In the genomic region with DNA sequence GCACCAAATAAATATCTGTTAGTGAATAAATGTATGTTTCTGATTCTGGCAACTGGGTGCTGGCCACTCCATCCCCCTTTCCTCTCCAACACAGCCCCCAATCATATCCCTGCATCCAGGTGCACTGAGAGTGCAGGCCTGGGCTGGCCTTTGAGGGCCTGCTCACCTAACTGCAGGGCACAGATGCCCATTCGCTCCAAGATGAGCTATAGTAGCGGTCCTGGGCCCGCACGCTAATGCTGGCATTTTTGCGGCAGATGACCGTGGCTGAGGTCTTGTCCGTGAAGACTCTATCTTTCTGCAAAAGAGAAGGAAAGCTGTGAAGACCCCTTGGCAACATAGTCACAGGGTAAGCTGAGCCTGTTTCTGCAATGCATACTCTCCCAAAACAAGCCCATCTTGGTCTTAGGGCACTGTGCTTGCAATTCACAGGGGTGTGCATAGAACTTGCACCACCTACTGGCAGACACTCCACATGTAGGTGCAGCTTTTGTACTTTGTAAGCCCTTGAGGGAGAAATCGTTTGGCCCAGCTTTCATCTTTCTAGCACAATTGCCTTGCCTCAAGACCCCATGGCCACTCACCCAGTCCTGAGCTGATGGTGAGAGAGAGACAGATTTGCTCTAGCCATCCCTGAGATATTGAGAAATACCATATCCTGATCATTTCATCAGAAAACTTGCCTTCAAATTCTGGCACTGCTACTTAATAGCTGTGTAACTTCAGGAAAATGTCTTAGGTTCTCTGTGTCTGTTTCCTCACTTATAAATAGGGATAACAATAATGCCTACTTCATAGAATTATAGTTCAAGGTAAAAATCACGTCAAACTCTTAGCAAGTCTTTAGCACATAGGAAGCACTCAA, we compare ENCODE assay signal across 9 cellular contexts. TPM values are rescaled to one million over a fixed set of nuclear protein-coding genes. Genes with fewer than 3 reads are reported as not detected.
A peak's percentile ranks its signal among the peaks of the same experiment; 100 is the strongest.
DNase-seq lines count a peak whose midpoint lies in the region; ATAC-seq and TF ChIP-seq lines count a peak whose summit lies in the region.
"Had no signal": no experiment of that assay in that cellular context is flagged by ENCODE, and none has a peak within 500 bp of the region (broad histone marks: within the 10 kb centered on the region; RNA-seq: fewer than 3 reads in every experiment).

No MANE protein-coding gene starts in this region.

- H3K4me1 Mint-ChIP-seq in WTC11 (no peaks in the 10 kb centered on the region), osteocyte (ENCODE audit: unreplicated experiment) (no peaks in the 10 kb centered on the region)
- H3K4me1 Mint-ChIP-seq: IgD-negative memory B cell had no signal

- TF ChIP-seq CTCF in GM12875 (IDR thresholded peaks at IDR 0.05; ENCODE audit: borderline replicate concordance, insufficient read depth, low read depth, low read length) (peak; percentile 78), WTC11 (IDR thresholded peaks at IDR 0.05) (0 out of 2 replicates have a peak, but pooled peaks have one; percentile 29), esophagus squamous epithelium (IDR thresholded peaks at IDR 0.05) (peak in 5 of 6 experiments; percentile 50 to 71 (median 55)), osteocyte (IDR thresholded peaks at IDR 0.05) (peak; percentile 70)

- DNase-seq in AML-193 (lab: John Stamatoyannopoulos, UW): peak; percentile 29 to 36
- DNase-seq in MG63: peak; percentile 38
- DNase-seq in WTC11 (ENCODE audit: low spot score): peak; percentile 46
- DNase-seq in esophagus squamous epithelium (lab: John Stamatoyannopoulos, UW): no peak
- no peak for DNase-seq in osteocyte (ENCODE audit: extremely low spot score, unreplicated experiment)
- DNase-seq in HK-2 (ENCODE audit: unreplicated experiment): no peak

- H3K9me3 ChIP-seq in MG63 (no peaks in the 10 kb centered on the region), esophagus squamous epithelium (no peaks in the 10 kb centered on the region)

- no peaks in the 10 kb centered on the region for H3K36me3 ChIP-seq in MG63
- no peaks in the 10 kb centered on the region for H3K36me3 ChIP-seq in esophagus squamous epithelium

- POLR2A ChIA-PET in WTC11 (lab: Charles Lee): no interaction called here

- H3K36me3 Mint-ChIP-seq in WTC11 (no peaks in the 10 kb centered on the region), osteocyte (ENCODE audit: unreplicated experiment) (no peaks in the 10 kb centered on the region)
- H3K36me3 Mint-ChIP-seq: IgD-negative memory B cell had no signal

- H3K27ac Mint-ChIP-seq in WTC11 (no peak overlapping the region), osteocyte (ENCODE audit: unreplicated experiment) (no peak overlapping the region)
- H3K27ac Mint-ChIP-seq: IgD-negative memory B cell had no signal

- CTCF ChIA-PET in WTC11 (lab: Charles Lee): interaction anchor here (1.0 to 4.9 kb wide), 15 partner anchors 10 to 670 kb away, joined by 3 to 62 read pairs (median 5); no protein-coding TSS in a partner anchor

- WGBS in esophagus squamous epithelium, 2 donors: 59 to 69% methylated on average over 5 to 6 of the region's 9 CpGs

- H3K4me3 Mint-ChIP-seq in WTC11 (no peak overlapping the region), osteocyte (ENCODE audit: unreplicated experiment) (no peak overlapping the region)
- H3K4me3 Mint-ChIP-seq: IgD-negative memory B cell had no signal

- H3K27me3 Mint-ChIP-seq in WTC11 (ENCODE audit: low read depth): peaks cover 2% of the 10 kb centered on the region
- peaks cover 56% of the 10 kb centered on the region for H3K27me3 Mint-ChIP-seq in osteocyte (ENCODE audit: unreplicated experiment)
- H3K27me3 Mint-ChIP-seq: IgD-negative memory B cell had no signal

- TF ChIP-seq POLR2A in esophagus squamous epithelium (IDR thresholded peaks at IDR 0.05): no peak

- H3K4me3 ChIP-seq in GM12875 (ENCODE audit: low read depth, low read length) (no peak overlapping the region), MG63 (no peak overlapping the region), esophagus squamous epithelium (no peak overlapping the region)

- no peaks in the 10 kb centered on the region for H3K9me3 Mint-ChIP-seq in WTC11
- no peaks in the 10 kb centered on the region for H3K9me3 Mint-ChIP-seq in osteocyte (ENCODE audit: unreplicated experiment)
- H3K9me3 Mint-ChIP-seq: IgD-negative memory B cell had no signal

- peak; percentile 96 for ATAC-seq in WTC11
- ATAC-seq in GM21825 (IDR thresholded peaks at IDR 0.05; ENCODE audit: unreplicated experiment): no peak

- H3K27me3 ChIP-seq in MG63: no peaks in the 10 kb centered on the region
- H3K27me3 ChIP-seq in esophagus squamous epithelium: peaks cover 0 to 15% (median 0%) of the 10 kb centered on the region in 4 donors

- H3K27ac ChIP-seq in esophagus squamous epithelium: no peak overlapping the region

- H3K4me1 ChIP-seq in esophagus squamous epithelium: no peaks in the 10 kb centered on the region

- intact Hi-C loops in esophagus squamous epithelium (cut with DNase I): loop anchor here (5.0 kb wide), 1 partner anchor 159 kb away; no protein-coding TSS in a partner anchor

TF ChIP-seq in WTC11, 78 proteins besides CTCF, POLR2A, EP300 and RAD21:
- TF ChIP-seq ZNF317 (CRISPR knock-in tag; IDR thresholded peaks at IDR 0.05; ENCODE audit: borderline replicate concordance, low read depth) (no peak), NFATC4 (CRISPR knock-in tag; IDR thresholded peaks at IDR 0.05) (no peak), CBFB (CRISPR knock-in tag; IDR thresholded peaks at IDR 0.05; ENCODE audit: low read depth) (no peak), RELA (CRISPR knock-in tag; IDR thresholded peaks at IDR 0.05; ENCODE audit: borderline replicate concordance) (no peak), NR3C1 (CRISPR knock-in tag; conservative IDR thresholded peaks at IDR 0.05; ENCODE audit: low read depth) (no peak)
- TF ChIP-seq, protein P1, sequence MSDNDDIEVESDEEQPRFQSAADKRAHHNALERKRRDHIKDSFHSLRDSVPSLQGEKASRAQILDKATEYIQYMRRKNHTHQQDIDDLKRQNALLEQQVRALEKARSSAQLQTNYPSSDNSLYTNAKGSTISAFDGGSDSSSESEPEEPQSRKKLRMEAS (CRISPR knock-in tag; IDR thresholded peaks at IDR 0.05): no peak

RNA-seq across cellular contexts. Expression of a gene that starts 13.5 kb away (rescaled TPM):
- not detected in 2 replicates for total RNA-seq in MG63 (2014; rRNA removed; shearing (Covaris generic); ENCODE audit: low replicate concordance)
- total RNA-seq in WTC11 (2021): not detected in 3 replicates
- total RNA-seq in esophagus squamous epithelium: not detected
- total RNA-seq in osteocyte: not detected in 2 replicates

RNA-seq across cellular contexts. Expression of a gene that starts 53.7 kb away (rescaled TPM):
- total RNA-seq in MG63 (2014; rRNA removed; shearing (Covaris generic); ENCODE audit: low replicate concordance): 32.3 and 43.1 TPM in 2 replicates
- total RNA-seq in WTC11 (2021): 31.0 to 32.2 TPM (median 31.0 TPM) in 3 replicates
- 10 to 100 TPM; 19.0 to 34.9 (median 24.6) TPM for total RNA-seq in esophagus squamous epithelium
- total RNA-seq in osteocyte: 33.8 and 35.7 TPM in 2 replicates

Comparison
In these comparisons a context has a peak if more than half of its experiments do, and no peak if none do; other contexts are left out.
1. DNase-seq: peak in AML-193 (2 of 2), MG63 (single experiment) and WTC11 (single experiment); none in esophagus squamous epithelium (single experiment), osteocyte (single experiment) and HK-2 (single experiment).
2. Peak in every context shown above with its lines, with median percentiles within 50 percentile points of each other: CTCF ChIP-seq.